In the genomic region with DNA sequence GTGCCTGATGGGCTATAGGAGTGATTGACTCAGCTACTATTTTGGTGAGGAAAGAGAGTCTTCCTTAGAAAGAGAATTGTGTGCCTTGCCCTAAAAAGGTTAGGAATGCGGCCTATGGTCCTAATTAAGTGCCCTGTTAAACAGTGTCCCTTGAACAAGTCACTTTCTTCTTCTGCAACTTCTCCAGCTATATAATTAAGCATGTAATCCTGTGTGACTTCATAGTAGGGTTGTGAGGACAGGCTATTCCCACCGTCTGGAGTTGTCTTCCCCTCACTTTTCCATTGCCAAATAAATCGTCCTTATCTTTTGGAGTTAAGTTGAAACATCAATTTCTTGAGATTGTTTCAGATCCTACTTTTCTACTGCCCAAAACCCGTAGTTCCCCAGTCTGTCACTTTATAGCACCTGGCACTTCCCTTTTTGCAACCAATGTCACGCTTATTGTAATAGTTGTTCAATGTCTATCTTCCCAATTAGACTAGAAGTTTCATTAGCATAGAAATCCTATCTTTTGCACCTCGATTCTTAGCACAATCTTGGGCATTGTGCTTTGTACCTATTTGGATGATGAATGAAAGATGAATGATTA, we compare ENCODE assay signal across 1 cellular context.
TF ChIP-seq lines count a peak whose summit lies in the region.

No MANE protein-coding gene starts in this region.

TF ChIP-seq in GM23338, 12 proteins besides CTCF, POLR2A, EP300 and RAD21 (continued from another document):
- TF ChIP-seq, protein P1, sequence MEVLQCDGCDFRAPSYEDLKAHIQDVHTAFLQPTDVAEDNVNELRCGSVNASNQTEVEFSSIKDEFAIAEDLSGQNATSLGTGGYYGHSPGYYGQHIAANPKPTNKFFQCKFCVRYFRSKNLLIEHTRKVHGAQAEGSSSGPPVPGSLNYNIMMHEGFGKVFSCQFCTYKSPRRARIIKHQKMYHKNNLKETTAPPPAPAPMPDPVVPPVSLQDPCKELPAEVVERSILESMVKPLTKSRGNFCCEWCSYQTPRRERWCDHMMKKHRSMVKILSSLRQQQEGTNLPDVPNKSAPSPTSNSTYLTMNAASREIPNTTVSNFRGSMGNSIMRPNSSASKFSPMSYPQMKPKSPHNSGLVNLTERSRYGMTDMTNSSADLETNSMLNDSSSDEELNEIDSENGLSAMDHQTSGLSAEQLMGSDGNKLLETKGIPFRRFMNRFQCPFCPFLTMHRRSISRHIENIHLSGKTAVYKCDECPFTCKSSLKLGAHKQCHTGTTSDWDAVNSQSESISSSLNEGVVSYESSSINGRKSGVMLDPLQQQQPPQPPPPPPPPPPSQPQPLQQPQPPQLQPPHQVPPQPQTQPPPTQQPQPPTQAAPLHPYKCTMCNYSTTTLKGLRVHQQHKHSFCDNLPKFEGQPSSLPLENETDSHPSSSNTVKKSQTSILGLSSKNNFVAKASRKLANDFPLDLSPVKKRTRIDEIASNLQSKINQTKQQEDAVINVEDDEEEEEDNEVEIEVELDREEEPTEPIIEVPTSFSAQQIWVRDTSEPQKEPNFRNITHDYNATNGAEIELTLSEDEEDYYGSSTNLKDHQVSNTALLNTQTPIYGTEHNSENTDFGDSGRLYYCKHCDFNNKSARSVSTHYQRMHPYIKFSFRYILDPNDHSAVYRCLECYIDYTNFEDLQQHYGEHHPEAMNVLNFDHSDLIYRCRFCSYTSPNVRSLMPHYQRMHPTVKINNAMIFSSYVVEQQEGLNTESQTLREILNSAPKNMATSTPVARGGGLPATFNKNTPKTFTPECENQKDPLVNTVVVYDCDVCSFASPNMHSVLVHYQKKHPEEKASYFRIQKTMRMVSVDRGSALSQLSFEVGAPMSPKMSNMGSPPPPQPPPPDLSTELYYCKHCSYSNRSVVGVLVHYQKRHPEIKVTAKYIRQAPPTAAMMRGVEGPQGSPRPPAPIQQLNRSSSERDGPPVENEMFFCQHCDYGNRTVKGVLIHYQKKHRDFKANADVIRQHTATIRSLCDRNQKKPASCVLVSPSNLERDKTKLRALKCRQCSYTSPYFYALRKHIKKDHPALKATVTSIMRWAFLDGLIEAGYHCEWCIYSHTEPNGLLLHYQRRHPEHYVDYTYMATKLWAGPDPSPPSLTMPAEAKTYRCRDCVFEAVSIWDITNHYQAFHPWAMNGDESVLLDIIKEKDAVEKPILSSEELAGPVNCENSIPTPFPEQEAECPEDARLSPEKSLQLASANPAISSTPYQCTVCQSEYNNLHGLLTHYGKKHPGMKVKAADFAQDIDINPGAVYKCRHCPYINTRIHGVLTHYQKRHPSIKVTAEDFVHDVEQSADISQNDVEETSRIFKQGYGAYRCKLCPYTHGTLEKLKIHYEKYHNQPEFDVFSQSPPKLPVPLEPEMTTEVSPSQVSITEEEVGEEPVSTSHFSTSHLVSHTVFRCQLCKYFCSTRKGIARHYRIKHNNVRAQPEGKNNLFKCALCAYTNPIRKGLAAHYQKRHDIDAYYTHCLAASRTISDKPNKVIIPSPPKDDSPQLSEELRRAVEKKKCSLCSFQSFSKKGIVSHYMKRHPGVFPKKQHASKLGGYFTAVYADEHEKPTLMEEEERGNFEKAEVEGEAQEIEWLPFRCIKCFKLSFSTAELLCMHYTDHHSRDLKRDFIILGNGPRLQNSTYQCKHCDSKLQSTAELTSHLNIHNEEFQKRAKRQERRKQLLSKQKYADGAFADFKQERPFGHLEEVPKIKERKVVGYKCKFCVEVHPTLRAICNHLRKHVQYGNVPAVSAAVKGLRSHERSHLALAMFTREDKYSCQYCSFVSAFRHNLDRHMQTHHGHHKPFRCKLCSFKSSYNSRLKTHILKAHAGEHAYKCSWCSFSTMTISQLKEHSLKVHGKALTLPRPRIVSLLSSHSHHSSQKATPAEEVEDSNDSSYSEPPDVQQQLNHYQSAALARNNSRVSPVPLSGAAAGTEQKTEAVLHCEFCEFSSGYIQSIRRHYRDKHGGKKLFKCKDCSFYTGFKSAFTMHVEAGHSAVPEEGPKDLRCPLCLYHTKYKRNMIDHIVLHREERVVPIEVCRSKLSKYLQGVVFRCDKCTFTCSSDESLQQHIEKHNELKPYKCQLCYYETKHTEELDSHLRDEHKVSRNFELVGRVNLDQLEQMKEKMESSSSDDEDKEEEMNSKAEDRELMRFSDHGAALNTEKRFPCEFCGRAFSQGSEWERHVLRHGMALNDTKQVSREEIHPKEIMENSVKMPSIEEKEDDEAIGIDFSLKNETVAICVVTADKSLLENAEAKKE (CRISPR knock-in tag; IDR thresholded peaks at IDR 0.05), result no peak
- TF ChIP-seq EZH2 (IDR thresholded peaks at IDR 0.05; ENCODE audit: low read depth, unreplicated experiment), result no peak
